Comparison of ENCODE assay signal across 8 cellular contexts in the genomic region with DNA sequence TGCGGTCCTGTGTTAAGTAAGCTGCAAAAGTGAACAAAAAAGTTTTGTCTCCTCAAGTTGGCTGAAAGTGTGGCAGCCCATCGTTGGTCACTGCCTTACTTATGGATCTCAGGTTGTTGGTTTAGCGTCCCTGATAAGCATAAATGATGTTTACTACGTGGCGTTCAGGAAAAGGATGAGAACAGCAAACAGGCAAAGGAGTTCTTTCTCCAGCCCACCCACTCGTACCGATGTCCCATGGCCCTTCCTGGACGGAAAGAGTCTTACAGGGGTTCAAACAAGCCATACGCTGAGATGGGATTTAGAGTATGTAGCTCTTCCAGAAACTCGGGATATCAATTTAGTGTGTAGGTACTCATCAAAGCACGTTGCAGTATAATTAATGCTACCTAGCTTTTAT. TPM values are rescaled to one million over a fixed set of nuclear protein-coding genes. Genes with fewer than 3 reads are reported as not detected.
DNase-seq lines count a peak whose midpoint lies in the region; ATAC-seq, FAIRE-seq and TF ChIP-seq lines count a peak whose summit lies in the region.

No MANE protein-coding gene starts in this region.

- H3K4me2 ChIP-seq in OCI-LY1 (ENCODE audit: low read length): peak overlapping the region; percentile 94

- H3K9me2 ChIP-seq in OCI-LY1 (ENCODE audit: low read depth, low read length): no peaks in the 10 kb centered on the region

- peak overlapping the region; percentile 44; the same call in 1 of the 2 replicates for H3K4me3 ChIP-seq in GM12865 (ENCODE audit: low read depth, low read length)
- H3K4me3 ChIP-seq in OCI-LY1 (ENCODE audit: low read depth, low read length, poor library complexity, severe bottlenecking): peak overlapping the region; percentile 95
- peak overlapping the region; percentile 75 for H3K4me3 ChIP-seq in endocrine pancreas (ENCODE audit: control insufficient read depth, insufficient read depth, low read length)
- H3K4me3 ChIP-seq in rectal smooth muscle tissue (ENCODE audit: low read length): peak overlapping the region; percentile 67

- H3K79me2 ChIP-seq in OCI-LY1 (ENCODE audit: insufficient read depth, low read length): peaks cover 27% of the 10 kb centered on the region

- in situ Hi-C loops in KBM-7 (cut with MboI; ENCODE audit: low pct_unique_long_range_greater_than_20kb, low sequenced_read_pairs): no loop called here

- H3K27me3 ChIP-seq in OCI-LY1 (ENCODE audit: insufficient read depth, low read length) (no peaks in the 10 kb centered on the region), endocrine pancreas (ENCODE audit: control insufficient read depth, insufficient read depth, low read length) (no peaks in the 10 kb centered on the region), rectal smooth muscle tissue (ENCODE audit: control insufficient read depth, insufficient read depth, low read length) (no peaks in the 10 kb centered on the region)

- H3K9me3 ChIP-seq in OCI-LY1 (ENCODE audit: low read length) (peaks cover 5% of the 10 kb centered on the region; the same call in 1 of the 2 replicates), endocrine pancreas (ENCODE audit: control insufficient read depth, low read length) (no peaks in the 10 kb centered on the region)

- H3K9ac ChIP-seq in OCI-LY1 (ENCODE audit: low read length) (peak overlapping the region; percentile 62), endocrine pancreas (ENCODE audit: control insufficient read depth, insufficient read depth, low read length) (peak overlapping the region; percentile 24), rectal smooth muscle tissue (ENCODE audit: low read length) (no peak overlapping the region)

- H3K4me1 ChIP-seq in OCI-LY1 (ENCODE audit: insufficient read depth, low read length, severe bottlenecking) (peaks cover 29% of the 10 kb centered on the region), endocrine pancreas (ENCODE audit: control insufficient read depth, insufficient read depth, low read length) (peaks cover 13% of the 10 kb centered on the region), rectal smooth muscle tissue (ENCODE audit: control insufficient read depth, insufficient read depth, low read length) (peaks cover 7% of the 10 kb centered on the region)

- no peak for TF ChIP-seq POLR2A in GM12891 (IDR thresholded peaks at IDR 0.05; ENCODE audit: low read depth, low read length)

- H4K20me1 ChIP-seq in OCI-LY1 (ENCODE audit: insufficient read depth, low read length): no peaks in the 10 kb centered on the region

- ATAC-seq in GM19397 (IDR thresholded peaks at IDR 0.05; ENCODE audit: unreplicated experiment): no peak

- peak overlapping the region; percentile 100 for H2AFZ ChIP-seq in OCI-LY1 (ENCODE audit: low read length)

- no peak for FAIRE-seq in GM12891 (lab: Jason Lieb, UNC)

- no peak overlapping the region for H3K27ac ChIP-seq in OCI-LY1 (ENCODE audit: low read depth, low read length, poor library complexity, severe bottlenecking)
- H3K27ac ChIP-seq in rectal smooth muscle tissue (ENCODE audit: low read depth, low read length): peak overlapping the region; percentile 48

- H3K36me3 ChIP-seq in OCI-LY1 (ENCODE audit: insufficient read depth, low read length) (no peaks in the 10 kb centered on the region), endocrine pancreas (ENCODE audit: control insufficient read depth, insufficient read depth, low read length) (no peaks in the 10 kb centered on the region), rectal smooth muscle tissue (ENCODE audit: control insufficient read depth, insufficient read depth, low read length) (no peaks in the 10 kb centered on the region)

- TF ChIP-seq CTCF in GM12865 (IDR thresholded peaks at IDR 0.05; ENCODE audit: insufficient read depth, low read depth, low read length, missing control alignments) (no peak), OCI-LY1 (IDR thresholded peaks at IDR 0.05; ENCODE audit: low read length) (no peak)

- peak; percentile 4 for DNase-seq in GM12865 (ENCODE audit: low read depth)
- DNase-seq in MV-4-11 (lab: John Stamatoyannopoulos, UW): no peak
- DNase-seq in KBM-7: no peak
- DNase-seq in GM12891 (ENCODE audit: insufficient read length, low spot score): no peak

- H3F3A ChIP-seq in OCI-LY1 (ENCODE audit: insufficient read depth, low read length): no peaks in the 10 kb centered on the region

TF ChIP-seq in GM12891, 5 proteins besides CTCF, POLR2A, EP300 and RAD21:
- TF ChIP-seq PAX5 (IDR thresholded peaks at IDR 0.05; ENCODE audit: insufficient read depth, low read length, severe bottlenecking) (no peak), POU2F2 (IDR thresholded peaks at IDR 0.05; ENCODE audit: low read depth, low read length) (no peak), TAF1 (IDR thresholded peaks at IDR 0.05; ENCODE audit: low read depth, low read length) (no peak), SPI1 (IDR thresholded peaks at IDR 0.05; ENCODE audit: low read depth, low read length) (no peak), POLR2AphosphoS5 (IDR thresholded peaks at IDR 0.05; ENCODE audit: low read depth, low read length) (no peak)
TF ChIP-seq in GM12891: peak in this region for 0.

RNA-seq across cellular contexts. Expression of a gene that starts 0.5 kb away (rescaled TPM):
- 3.1 TPM for polyA plus RNA-seq in GM12891 (2012; ENCODE audit: low read depth, missing spikeins)

Comparison
In these comparisons a context has a peak if more than half of its experiments do, and no peak if none do; other contexts are left out.
1. H3K4me3 ChIP-seq: peak in every context shown above with its lines; median percentile 95 in OCI-LY1; 75 in endocrine pancreas; 67 in rectal smooth muscle tissue; 44 in GM12865.